ENCODE assay signal across 26 cellular contexts in genomic region chr14:78178071-78178470, GRCh38. TPM values are rescaled to one million over a fixed set of nuclear protein-coding genes. Genes with fewer than 3 reads are reported as not detected.
"Had no signal": no experiment of that assay in that cellular context is flagged by ENCODE, and none has a peak within 500 bp of the region (broad histone marks: within the 10 kb centered on the region; RNA-seq: fewer than 3 reads in every experiment).

No MANE protein-coding gene starts in this region.

- ATAC-seq: effector memory CD8-positive, alpha-beta T cell; esophagus mucosa; gastrocnemius medialis; heart right ventricle; left lung; left ventricle myocardium superior; lower lobe of right lung; mucosa of descending colon had no signal

- H3K4me1 ChIP-seq: esophagus squamous epithelium, gastrocnemius medialis, heart right ventricle, left lung, lower lobe of right lung had no signal

- H3K4me3 ChIP-seq: coronary artery, dorsolateral prefrontal cortex, esophagus squamous epithelium, gastrocnemius medialis, heart right ventricle, left lung, lower lobe of right lung, mucosa of descending colon had no signal

- DNase-seq: dermis blood vessel endothelial cell; dorsolateral prefrontal cortex; effector CD8-positive, alpha-beta T cell; effector memory CD8-positive, alpha-beta T cell; endodermal cell; erythroblast; esophagus squamous epithelium; foreskin fibroblast; foreskin melanocyte; gastrocnemius medialis; glutamatergic neuron; head of caudate nucleus; heart right ventricle; hippocampal formation; kidney; kidney glomerular epithelial cell; left lung; left ventricle myocardium superior; lower lobe of right lung; mesenchymal stem cell; mucosa of descending colon; naive B cell had no signal

- H3K36me3 ChIP-seq: esophagus squamous epithelium, gastrocnemius medialis, heart right ventricle, left lung, lower lobe of right lung had no signal

- H3K27ac ChIP-seq: coronary artery, epithelial cell of prostate, esophagus squamous epithelium, gastrocnemius medialis, heart right ventricle, left lung, lower lobe of right lung had no signal

- H3K9me3 ChIP-seq: esophagus squamous epithelium, gastrocnemius medialis, heart right ventricle, left lung, lower lobe of right lung, mucosa of descending colon had no signal

RNA-seq across cellular contexts. Expression of gene NRXN3, which starts 7.9 kb away (rescaled TPM):
- total RNA-seq: lung microvascular endothelial cell had no signal
